ENCODE assay signal across 24 cellular contexts in genomic region chr4:15799703-15800102, GRCh38. TPM values are rescaled to one million over a fixed set of nuclear protein-coding genes. Genes with fewer than 3 reads are reported as not detected.
"Had no signal": no experiment of that assay in that cellular context is flagged by ENCODE, and none has a peak within 500 bp of the region (broad histone marks: within the 10 kb centered on the region; RNA-seq: fewer than 3 reads in every experiment).

No MANE protein-coding gene starts in this region.

- ATAC-seq: foreskin keratinocyte; left colon; right cardiac atrium; stimulated activated effector memory CD8-positive, alpha-beta T cell treated with anti-CD3 and anti-CD28 coated beads, Interleukin-12 subunit alpha, Interleukin-12 subunit beta, amount 100 ng/mL, for 72 hours had no signal

- H3K4me3 Mint-ChIP-seq: activated CD4-positive, alpha-beta memory T cell treated with anti-CD3 and anti-CD28 coated beads for 36 hours; brain; mesothelial cell of epicardium; stimulated activated effector memory CD8-positive, alpha-beta T cell treated with anti-CD3 and anti-CD28 coated beads, Interleukin-12 subunit alpha, Interleukin-12 subunit beta, amount 100 ng/mL, for 72 hours; type B pancreatic cell had no signal

- H3K36me3 Mint-ChIP-seq: activated CD4-positive, alpha-beta memory T cell treated with anti-CD3 and anti-CD28 coated beads for 36 hours; brain; mesothelial cell of epicardium; type B pancreatic cell had no signal

- H3K36me3 ChIP-seq: prostate gland, WERI-Rb-1 had no signal

- H3K4me1 Mint-ChIP-seq: brain, mesothelial cell of epicardium had no signal

- H3K27me3 ChIP-seq: testis had no signal

- H3K4me3 ChIP-seq: lung, prostate gland, skin epidermis, testis had no signal

- H3K27ac Mint-ChIP-seq: activated CD4-positive, alpha-beta memory T cell treated with anti-CD3 and anti-CD28 coated beads for 36 hours; mesothelial cell of epicardium; stimulated activated effector memory CD8-positive, alpha-beta T cell treated with anti-CD3 and anti-CD28 coated beads, Interleukin-12 subunit alpha, Interleukin-12 subunit beta, amount 100 ng/mL, for 72 hours; type B pancreatic cell had no signal

- H3K27me3 Mint-ChIP-seq: type B pancreatic cell had no signal

- DNase-seq: activated CD4-positive, alpha-beta memory T cell treated with anti-CD3 and anti-CD28 coated beads for 36 hours; activated naive CD4-positive, alpha-beta T cell; activated T-cell treated with anti-CD3 and anti-CD28 coated beads for 4 hours; central memory CD4-positive, alpha-beta T cell; foreskin keratinocyte; glutamatergic neuron; hippocampal formation; left colon; right cardiac atrium; stimulated activated CD4-positive, alpha-beta T cell treated with anti-CD3 and anti-CD28 coated beads, Interleukin-4, amount 100 ng/mL, for 24 hours; T-helper 2 cell; testis; WERI-Rb-1 had no signal

- FAIRE-seq: colon, islet of Langerhans had no signal

- H3K9me3 Mint-ChIP-seq: activated CD4-positive, alpha-beta memory T cell treated with anti-CD3 and anti-CD28 coated beads for 36 hours; stimulated activated effector memory CD8-positive, alpha-beta T cell treated with anti-CD3 and anti-CD28 coated beads, Interleukin-12 subunit alpha, Interleukin-12 subunit beta, amount 100 ng/mL, for 72 hours; type B pancreatic cell had no signal

- H3K27ac ChIP-seq: foreskin keratinocyte, prostate gland, skin epidermis, testis, WERI-Rb-1 had no signal

- H3K4me1 ChIP-seq: foreskin keratinocyte, prostate gland, testis had no signal

- H3K9me3 ChIP-seq: prostate gland, testis had no signal

RNA-seq across cellular contexts. Expression of gene CD38, which starts 21.6 kb away (rescaled TPM):
- total RNA-seq: epithelial cell of proximal tubule, fibroblast of lung, foreskin keratinocyte had no signal
- polyA plus RNA-seq: foreskin keratinocyte had no signal
